16 cellular contexts compared by ENCODE assay signal in the genomic region with DNA sequence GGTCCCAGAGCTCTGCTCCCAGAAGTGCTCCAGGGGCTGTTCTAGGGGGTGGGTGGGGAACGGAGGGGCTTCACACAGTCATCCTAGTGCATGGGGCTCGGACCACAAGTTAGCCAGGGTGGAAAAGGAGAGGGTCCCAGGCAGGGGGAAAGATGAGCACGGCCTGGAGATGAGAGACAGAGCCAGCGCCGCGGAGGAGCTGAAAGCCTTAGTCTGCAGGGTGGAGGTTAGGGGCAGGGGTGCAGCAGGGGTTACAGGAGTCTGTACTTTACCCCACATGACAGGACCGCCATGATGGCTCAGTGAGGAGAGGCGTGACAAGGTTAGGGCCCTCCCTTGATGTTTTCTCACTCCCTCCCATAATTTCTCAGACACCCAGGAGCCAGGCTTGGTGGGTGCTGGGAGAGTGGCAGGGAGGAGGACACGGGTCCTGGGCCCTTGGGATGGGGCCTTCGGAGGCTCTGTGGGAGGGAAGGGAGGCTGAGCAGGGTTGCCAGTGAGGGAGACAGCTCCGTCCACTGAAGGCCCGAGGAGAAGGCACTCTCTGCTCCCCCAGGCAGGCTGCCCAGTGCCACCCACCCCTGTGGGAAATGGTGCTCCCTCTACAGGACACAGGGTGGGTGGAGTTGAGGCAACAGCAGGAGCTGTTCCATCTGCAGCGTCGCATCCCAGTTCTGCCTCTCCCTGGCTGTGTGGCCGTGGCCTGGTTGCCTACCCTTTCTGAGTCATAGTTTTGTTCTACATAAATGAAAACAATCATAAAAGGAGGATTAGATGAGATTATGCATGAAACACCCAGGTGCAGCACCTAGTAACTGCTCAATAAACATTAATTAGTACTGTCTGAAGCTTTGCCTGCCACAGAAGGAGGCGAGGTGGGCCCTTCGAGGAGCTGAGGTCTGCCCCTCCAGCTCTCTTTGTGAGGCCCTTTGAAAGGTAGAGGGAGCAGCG.
DNase-seq lines count a peak whose midpoint lies in the region; ATAC-seq, FAIRE-seq and TF ChIP-seq lines count a peak whose summit lies in the region.
"Had no signal": no experiment of that assay in that cellular context is flagged by ENCODE, and none has a peak within 500 bp of the region (broad histone marks: within the 10 kb centered on the region; RNA-seq: fewer than 3 reads in every experiment).

No MANE protein-coding gene starts in this region.

- no peaks in the 10 kb centered on the region for H3K36me3 ChIP-seq in IMR-90 (ENCODE audit: control insufficient read depth, insufficient read depth, low read length)
- no peaks in the 10 kb centered on the region for H3K36me3 ChIP-seq in neural progenitor cell
- H3K36me3 ChIP-seq in testis (ENCODE audit: low read depth, missing control alignments) = no peaks in the 10 kb centered on the region
- H3K36me3 ChIP-seq: transverse colon had no signal

- H4K8ac ChIP-seq in IMR-90 (ENCODE audit: low read depth in 2 of 2, low read length in 2 of 2) = no peak overlapping the region

- H3K18ac ChIP-seq in IMR-90 (ENCODE audit: low read depth, low read length) = no peak overlapping the region; the same call in 1 of the 2 replicates

- H3K9me3 ChIP-seq in IMR-90 (ENCODE audit: control insufficient read depth, insufficient read depth, low read length) = no peaks in the 10 kb centered on the region
- no peaks in the 10 kb centered on the region for H3K9me3 ChIP-seq in neural progenitor cell (ENCODE audit: low read depth)
- no peaks in the 10 kb centered on the region for H3K9me3 ChIP-seq in testis
- H3K9me3 ChIP-seq: transverse colon had no signal

- H4K5ac ChIP-seq in IMR-90 (ENCODE audit: low read depth, low read length) = no peak overlapping the region

- TF ChIP-seq CTCF in IMR-90 (conservative IDR thresholded peaks at IDR 0.05; ENCODE audit: low read depth, low read length) (peak; percentile 17; the same call in 1 of the 2 replicates), choroid plexus epithelial cell (conservative IDR thresholded peaks at IDR 0.05; ENCODE audit: low read depth, low read length) (peak; percentile 42), neural progenitor cell (IDR thresholded peaks at IDR 0.05) (peak; percentile 18), testis (IDR thresholded peaks at IDR 0.05) (no peak)

- H2AK9ac ChIP-seq in IMR-90 (replicated peaks; ENCODE audit: low read depth, low read length, poor library complexity) = no peak overlapping the region

- TF ChIP-seq POLR2A in IMR-90 (IDR thresholded peaks at IDR 0.05; ENCODE audit: low read depth, low read length) (no peak), testis (IDR thresholded peaks at IDR 0.05) (no peak)

- no peak overlapping the region for H3K14ac ChIP-seq in IMR-90 (replicated peaks; ENCODE audit: low read depth, low read length)

- peak overlapping the region; percentile 8; the same call in 1 of the 2 replicates for H2AK5ac ChIP-seq in IMR-90 (ENCODE audit: low read depth, low read length)

- H3K56ac ChIP-seq in IMR-90 (ENCODE audit: extremely low read depth, insufficient read depth, low read length) = no peak overlapping the region

- H3K27me3 Mint-ChIP-seq in neural progenitor cell (ENCODE audit: insufficient read depth, low read depth) = peaks cover 9% of the 10 kb centered on the region
- H3K27me3 Mint-ChIP-seq: dendritic cell treated with granulocyte-macrophage colony-stimulating factor and Interleukin-4, amounts not matched to agents 40 ng/mL and 50 ng/mL, for 4 days had no signal

- H3K23ac ChIP-seq in IMR-90 (ENCODE audit: low read depth, low read length) = no peak overlapping the region

- no peak overlapping the region for H3K4me2 ChIP-seq in IMR-90 (ENCODE audit: low read depth, low read length)
- H3K4me2 ChIP-seq in neural progenitor cell = no peak overlapping the region

- no peaks in the 10 kb centered on the region for H3K79me2 ChIP-seq in neural progenitor cell (ENCODE audit: low read depth)

- no peak overlapping the region for H2BK5ac ChIP-seq in IMR-90 (ENCODE audit: low read depth, low read length, poor library complexity, severe bottlenecking)

- no peak overlapping the region for H3K27ac Mint-ChIP-seq in neural progenitor cell
- H3K27ac Mint-ChIP-seq: activated naive CD4-positive, alpha-beta T cell treated with anti-CD3 and anti-CD28 coated beads, Interleukin-2, amount 10 ng/mL, durations not matched to agents 7 days and 5 days; dendritic cell treated with granulocyte-macrophage colony-stimulating factor and Interleukin-4, amounts not matched to agents 40 ng/mL and 50 ng/mL, for 4 days; naive thymus-derived CD8-positive, alpha-beta T cell had no signal

- no peaks in the 10 kb centered on the region for H3K4me1 Mint-ChIP-seq in neural progenitor cell
- H3K4me1 Mint-ChIP-seq: activated naive CD4-positive, alpha-beta T cell treated with anti-CD3 and anti-CD28 coated beads, Interleukin-2, amount 10 ng/mL, durations not matched to agents 7 days and 5 days; naive thymus-derived CD8-positive, alpha-beta T cell had no signal

- H2AFZ ChIP-seq in IMR-90 (replicated peaks; ENCODE audit: low read length, poor library complexity) (no peak overlapping the region), neural progenitor cell (replicated peaks) (no peak overlapping the region)

- intact Hi-C loops in IMR-90 (cut with micrococcal nuclease) (no loop called here), testis (cut with DNase I; ENCODE audit: low total_unique reads) (no loop called here)

- H3K27ac ChIP-seq in IMR-90 (ENCODE audit: insufficient read depth, low read length) = no peak overlapping the region; the same call in 1 of the 2 replicates
- H3K27ac ChIP-seq in neural progenitor cell = no peak overlapping the region
- no peak overlapping the region for H3K27ac ChIP-seq in testis
- H3K27ac ChIP-seq: transverse colon had no signal

- dilution Hi-C loops in IMR-90 (cut with HindIII; ENCODE audit: low sequenced_read_pairs, unreplicated experiment) = no loop called here

- WGBS in IMR-90 (ENCODE audit: extremely low coverage in 2 of 2, insufficient read length in 1 of 2), 2 experiments = 93% methylated on average over 2 of the region's 18 CpGs; no CpG with 5 or more reads in 1 of the 2 experiments
- 81 to 82% methylated on average over 17 to 18 of the region's 18 CpGs for WGBS in testis, 2 donors

- no peaks in the 10 kb centered on the region for H4K20me1 ChIP-seq in IMR-90 (ENCODE audit: insufficient read depth, low read length)
- no peaks in the 10 kb centered on the region for H4K20me1 ChIP-seq in neural progenitor cell (ENCODE audit: low read depth)

- no TSS peak for BruUV-seq in IMR-90 (replicated peaks; lab: Mats Ljungman, UMichigan)

- H3K9me3 Mint-ChIP-seq in neural progenitor cell = no peaks in the 10 kb centered on the region
- H3K9me3 Mint-ChIP-seq: activated naive CD4-positive, alpha-beta T cell treated with anti-CD3 and anti-CD28 coated beads, Interleukin-2, amount 10 ng/mL, durations not matched to agents 7 days and 5 days; dendritic cell treated with granulocyte-macrophage colony-stimulating factor and Interleukin-4, amounts not matched to agents 40 ng/mL and 50 ng/mL, for 4 days; naive thymus-derived CD8-positive, alpha-beta T cell had no signal

- no peak overlapping the region for H2BK120ac ChIP-seq in IMR-90 (ENCODE audit: low read depth, low read length)

- CTCF ChIA-PET in IMR-90 (lab: Yijun Ruan, JAX) = interaction anchor here (0.6 to 2.1 kb wide), 3 partner anchors 11 to 230 kb away, joined by 3 to 4 read pairs (median 4); no protein-coding TSS in a partner anchor

- H2BK15ac ChIP-seq in IMR-90 (ENCODE audit: low read depth, low read length) = no peak overlapping the region; the same call in 2 of the 3 replicates

- no peak overlapping the region for H3K9ac ChIP-seq in IMR-90 (ENCODE audit: low read depth, low read length)
- H3K9ac ChIP-seq in neural progenitor cell = no peak overlapping the region

- POLR2A ChIA-PET in IMR-90 (lab: Charles Lee; ENCODE audit: unreplicated experiment) = interaction anchor here (0.6 to 0.7 kb wide), 3 partner anchors 66 to 176 kb away, joined by 3 to 15 read pairs (median 4); partner anchors contain the start of gene SYNPO

- ATAC-seq in IMR-90 (ENCODE audit: low read depth) = peak; percentile 13; the same call in 1 of the 2 replicates
- ATAC-seq: naive thymus-derived CD8-positive, alpha-beta T cell had no signal

- no peak for FAIRE-seq in GM19239 (lab: Jason Lieb, UNC)
- FAIRE-seq: islet of Langerhans had no signal

- no peaks in the 10 kb centered on the region for H3K79me1 ChIP-seq in IMR-90 (ENCODE audit: low read depth in 1 of 2, low read length in 2 of 2)

- H3K4me3 ChIP-seq in IMR-90 (ENCODE audit: insufficient read depth, low read depth, low read length) (no peak overlapping the region), choroid plexus epithelial cell (ENCODE audit: low read depth, low read length) (no peak overlapping the region), neural progenitor cell (no peak overlapping the region), testis (no peak overlapping the region)
- H3K4me3 ChIP-seq: transverse colon had no signal

- H3F3A ChIP-seq in neural progenitor cell (ENCODE audit: low read depth) = no peaks in the 10 kb centered on the region

- H3K4me3 Mint-ChIP-seq in neural progenitor cell = no peak overlapping the region
- H3K4me3 Mint-ChIP-seq: activated naive CD4-positive, alpha-beta T cell treated with anti-CD3 and anti-CD28 coated beads, Interleukin-2, amount 10 ng/mL, durations not matched to agents 7 days and 5 days; dendritic cell treated with granulocyte-macrophage colony-stimulating factor and Interleukin-4, amounts not matched to agents 40 ng/mL and 50 ng/mL, for 4 days; naive thymus-derived CD8-positive, alpha-beta T cell had no signal

- peak overlapping the region; percentile 20; the same call in 1 of the 2 replicates for H4K91ac ChIP-seq in IMR-90 (ENCODE audit: insufficient read depth, low read depth, low read length)

- H3K4me1 ChIP-seq in IMR-90 (ENCODE audit: control insufficient read depth, insufficient read depth, low read length) (peaks cover 8% of the 10 kb centered on the region), neural progenitor cell (no peaks in the 10 kb centered on the region), testis (no peaks in the 10 kb centered on the region)

- DNase-seq in DMS53 (lab: John Stamatoyannopoulos, UW) (peak; percentile 9), DMS53 treated with DMSO at 0.1 percent for 48 hours (lab: John Stamatoyannopoulos, UW; ENCODE audit: unreplicated experiment) (no peak), IMR-90 (no peak), choroid plexus epithelial cell (ENCODE audit: low read depth) (peak; percentile 43), neural progenitor cell (ENCODE audit: low spot score) (no peak), GM19239 (ENCODE audit: insufficient read length, low spot score) (no peak), testis (no peak)
- DNase-seq in stimulated activated CD4-positive, alpha-beta T cell treated with anti-CD3 and anti-CD28 coated beads, Interleukin-12 subunit alpha, Interleukin-12 subunit beta, amount 100 ng/mL, for 4 hours = no peak
- DNase-seq: activated naive CD4-positive, alpha-beta T cell treated with anti-CD3 and anti-CD28 coated beads, Interleukin-2, amount 10 ng/mL, durations not matched to agents 7 days and 5 days; DMS153; foreskin melanocyte; naive thymus-derived CD8-positive, alpha-beta T cell; T-helper 9 cell; transverse colon had no signal

- H3K27me3 ChIP-seq in IMR-90 (ENCODE audit: control insufficient read depth, insufficient read depth, low read length) = peaks cover under 1% of the 10 kb centered on the region; the same call in 1 of the 2 replicates
- no peaks in the 10 kb centered on the region for H3K27me3 ChIP-seq in neural progenitor cell
- no peaks in the 10 kb centered on the region for H3K27me3 ChIP-seq in testis
- H3K27me3 ChIP-seq: transverse colon had no signal

- no peaks in the 10 kb centered on the region for H3K36me3 Mint-ChIP-seq in neural progenitor cell
- H3K36me3 Mint-ChIP-seq: activated naive CD4-positive, alpha-beta T cell treated with anti-CD3 and anti-CD28 coated beads, Interleukin-2, amount 10 ng/mL, durations not matched to agents 7 days and 5 days; naive thymus-derived CD8-positive, alpha-beta T cell had no signal

- in situ Hi-C loops in IMR-90 (cut with MboI; ENCODE audit: low sequenced_read_pairs) = no loop called here

- no peak overlapping the region for H2BK20ac ChIP-seq in IMR-90 (ENCODE audit: low read depth, low read length)

- no peak for TF ChIP-seq RAD21 in IMR-90 (IDR thresholded peaks at IDR 0.05; ENCODE audit: low read length)

- no peak overlapping the region; the same call in 1 of the 2 replicates for H3K4ac ChIP-seq in IMR-90 (ENCODE audit: low read depth, low read length)

- no peaks in the 10 kb centered on the region; the same call in 1 of the 2 replicates for H3K9me1 ChIP-seq in IMR-90 (ENCODE audit: insufficient read depth, low read length)

Comparison
In these comparisons a context has a peak if more than half of its experiments do, and no peak if none do; other contexts are left out.
1. DNase-seq: peak in DMS53 (single experiment) and choroid plexus epithelial cell (single experiment); none in DMS53 treated with DMSO at 0.1 percent for 48 hours (single experiment), IMR-90 (single experiment), neural progenitor cell (single experiment), GM19239 (single experiment), stimulated activated CD4-positive, alpha-beta T cell treated with anti-CD3 and anti-CD28 coated beads, Interleukin-12 subunit alpha, Interleukin-12 subunit beta, amount 100 ng/mL, for 4 hours (single experiment) and testis (single experiment).
2. CTCF ChIP-seq: peak in IMR-90 (single experiment), choroid plexus epithelial cell (single experiment) and neural progenitor cell (single experiment); none in testis (0 of 3).